Comparison of ENCODE assay signal across 13 cellular contexts in the genomic region with DNA sequence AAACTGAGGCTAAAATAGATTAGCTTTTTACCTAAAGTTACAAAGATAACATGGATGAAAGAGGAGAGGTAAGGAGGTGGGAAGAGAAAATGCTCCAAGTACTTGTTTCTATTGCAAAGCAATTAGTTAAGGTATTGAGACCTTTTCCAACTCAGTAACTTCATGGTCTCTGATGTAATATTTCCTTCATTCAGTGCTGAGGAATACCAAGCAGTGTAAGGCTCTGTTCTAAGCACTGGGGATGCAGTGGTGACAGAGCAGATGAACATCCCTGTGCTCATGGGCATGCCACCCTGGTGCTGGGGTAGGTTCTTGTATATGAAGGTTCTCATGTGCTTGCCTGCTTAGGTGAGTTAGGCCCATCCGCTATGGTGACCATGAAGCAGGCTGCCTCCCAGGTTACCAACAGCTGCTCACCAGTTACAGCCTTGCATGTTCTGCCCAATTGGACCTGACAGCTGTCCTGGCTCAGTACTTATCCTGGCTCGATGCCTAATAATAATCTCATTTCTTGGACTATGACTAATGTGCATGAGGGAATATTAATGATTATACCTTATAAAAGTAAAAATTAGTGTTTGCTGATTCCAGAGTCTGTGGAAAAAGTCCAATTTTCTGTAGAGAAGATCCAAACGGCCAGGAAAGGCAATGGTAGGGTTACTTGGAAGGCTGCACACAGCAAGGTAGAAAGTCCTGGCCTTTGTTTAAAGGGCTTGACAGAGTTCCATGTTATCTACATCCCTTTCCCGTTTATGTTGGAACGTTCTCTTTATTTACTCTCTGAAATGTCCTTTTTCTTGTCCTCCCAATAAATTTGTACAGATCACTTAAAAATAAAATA. TPM values are rescaled to one million over a fixed set of nuclear protein-coding genes. Genes with fewer than 3 reads are reported as not detected.
DNase-seq lines count a peak whose midpoint lies in the region; ATAC-seq and TF ChIP-seq lines count a peak whose summit lies in the region.
"Had no signal": no experiment of that assay in that cellular context is flagged by ENCODE, and none has a peak within 500 bp of the region (broad histone marks: within the 10 kb centered on the region; RNA-seq: fewer than 3 reads in every experiment).

No MANE protein-coding gene starts in this region.

- no peak for TF ChIP-seq POLR2A in prostate gland (IDR thresholded peaks at IDR 0.05)

- no peaks in the 10 kb centered on the region for H3K36me3 Mint-ChIP-seq in activated T-cell treated with anti-CD3 and anti-CD28 coated beads, Interleukin-2, amount 50 U/mL, for 24 hours (ENCODE audit: low read depth)

- no peaks in the 10 kb centered on the region for H3K36me3 ChIP-seq in ascending aorta
- no peaks in the 10 kb centered on the region for H3K36me3 ChIP-seq in left ventricle myocardium inferior
- H3K36me3 ChIP-seq in prostate gland, result no peaks in the 10 kb centered on the region

- H3K27me3 Mint-ChIP-seq in activated T-cell treated with anti-CD3 and anti-CD28 coated beads, Interleukin-2, amount 50 U/mL, for 24 hours, result no peaks in the 10 kb centered on the region
- H3K27me3 Mint-ChIP-seq: central memory CD8-positive, alpha-beta T cell had no signal

- H3K9me3 ChIP-seq in AG04450 (ENCODE audit: control insufficient read depth, insufficient read depth, low read length) (no peaks in the 10 kb centered on the region), ascending aorta (no peaks in the 10 kb centered on the region), left ventricle myocardium inferior (replicated peaks) (no peaks in the 10 kb centered on the region), prostate gland (no peaks in the 10 kb centered on the region)

- no peak for ATAC-seq in HG02798 (IDR thresholded peaks at IDR 0.05; ENCODE audit: poor library complexity, unreplicated experiment)

- POLR2A ChIA-PET in AG04450 (lab: Yijun Ruan, JAX), result interaction anchor here (1.0 to 1.7 kb wide), 3 partner anchors 15 to 56 kb away, joined by 3 to 5 read pairs (median 3); no protein-coding TSS in a partner anchor

- no peak overlapping the region for H3K27ac Mint-ChIP-seq in activated T-cell treated with anti-CD3 and anti-CD28 coated beads, Interleukin-2, amount 50 U/mL, for 24 hours

- H3K27ac ChIP-seq in AG04450 (ENCODE audit: low read depth, low read length) (peak overlapping the region; percentile 97), ascending aorta (peak overlapping the region; percentile 6 to 45), left ventricle myocardium inferior (replicated peaks) (peak overlapping the region; percentile 74), prostate gland (peak overlapping the region; percentile 62 to 80)

- no peaks in the 10 kb centered on the region for H3K27me3 ChIP-seq in AG04450 (ENCODE audit: control insufficient read depth, insufficient read depth, low read length)
- H3K27me3 ChIP-seq in ascending aorta, result no peaks in the 10 kb centered on the region
- no peaks in the 10 kb centered on the region for H3K27me3 ChIP-seq in left ventricle myocardium inferior (ENCODE audit: low read depth)
- no peaks in the 10 kb centered on the region for H3K27me3 ChIP-seq in prostate gland (replicated peaks; ENCODE audit: insufficient read depth)

- intact Hi-C loops in ascending aorta (cut with DNase I), result no loop called here
- intact Hi-C loops in left ventricle myocardium inferior (cut with micrococcal nuclease), result no loop called here
- intact Hi-C loops in prostate gland (cut with DNase I), result no loop called here

- H3K4me3 Mint-ChIP-seq in activated T-cell treated with anti-CD3 and anti-CD28 coated beads, Interleukin-2, amount 50 U/mL, for 24 hours, result no peak overlapping the region
- H3K4me3 Mint-ChIP-seq: central memory CD8-positive, alpha-beta T cell had no signal

- no peaks in the 10 kb centered on the region for H3K9me3 Mint-ChIP-seq in activated T-cell treated with anti-CD3 and anti-CD28 coated beads, Interleukin-2, amount 50 U/mL, for 24 hours
- H3K9me3 Mint-ChIP-seq: central memory CD8-positive, alpha-beta T cell had no signal

- no peak for TF ChIP-seq CTCF in AG04450 (IDR thresholded peaks at IDR 0.05; ENCODE audit: low read depth, low read length)
- TF ChIP-seq CTCF in ascending aorta (IDR thresholded peaks at IDR 0.05), result no peak
- no peak for TF ChIP-seq CTCF in left ventricle myocardium inferior (IDR thresholded peaks at IDR 0.05; ENCODE audit: borderline replicate concordance)
- TF ChIP-seq CTCF in prostate gland (IDR thresholded peaks at IDR 0.05), result no peak

- H3K4me1 Mint-ChIP-seq in activated T-cell treated with anti-CD3 and anti-CD28 coated beads, Interleukin-2, amount 50 U/mL, for 24 hours (ENCODE audit: low read depth), result peaks cover 28% of the 10 kb centered on the region

- no peak overlapping the region for H3K4me3 ChIP-seq in AG04450 (ENCODE audit: low read depth, low read length)
- H3K4me3 ChIP-seq in ascending aorta, result no peak overlapping the region
- no peak overlapping the region for H3K4me3 ChIP-seq in left ventricle myocardium inferior
- H3K4me3 ChIP-seq in prostate gland, result no peak overlapping the region

- H3K4me1 ChIP-seq in ascending aorta (peaks cover 18 to 74% of the 10 kb centered on the region in 2 donors), left ventricle myocardium inferior (peaks cover 99% of the 10 kb centered on the region), prostate gland (replicated peaks) (peaks cover 33% of the 10 kb centered on the region)

- no peak for DNase-seq in AG04450 (ENCODE audit: low read depth, low spot score)
- DNase-seq in ascending aorta (ENCODE audit: low spot score in 2 of 2), result no peak
- no peak for DNase-seq in left ventricle myocardium inferior
- DNase-seq in prostate gland (ENCODE audit: low spot score), result peak; percentile 34
- no peak for DNase-seq in T1000 (lab: John Stamatoyannopoulos, UW)
- DNase-seq in activated T-cell treated with anti-CD3 and anti-CD28 coated beads, Interleukin-2, amount 50 U/mL, for 24 hours, result no peak
- no peak for DNase-seq in anterior cingulate cortex (lab: John Stamatoyannopoulos, UW)
- DNase-seq: activated CD4-positive, alpha-beta T cell treated with anti-CD3 and anti-CD28 coated beads, Interleukin-2, amount 50 U/mL, for 1 hour; activated effector memory CD4-positive, alpha-beta T cell treated with anti-CD3 and anti-CD28 coated beads, Interleukin-2, amount 50 U/mL, for 16 hours; NCI-H187 treated with DMSO at 0.1 percent for 48 hours; T-helper 1 cell had no signal

- CTCF ChIA-PET in AG04450 (lab: Charles Lee), result interaction anchor here (0.6 kb wide), 1 partner anchor 12 kb away, joined by 5 read pairs; no protein-coding TSS in a partner anchor

- 24% methylated on average over 5 of the region's 5 CpGs for WGBS in prostate gland

RNA-seq across cellular contexts. Expression of gene LATS2, which starts 48.3 kb away (rescaled TPM):
- 19.3 and 21.7 TPM in 2 replicates for polyA plus RNA-seq in AG04450 (2011; rRNA removed)
- 31.4 and 33.0 TPM in 2 replicates for polyA minus RNA-seq in AG04450 (2011; rRNA and poly(A)+ RNA removed)
- total RNA-seq in ascending aorta, result 49.0 TPM
- total RNA-seq in left ventricle myocardium inferior, result 20.2 TPM
- 10 to 100 TPM; 22.0 to 27.4 TPM for total RNA-seq in prostate gland

Comparison
In these comparisons a context has a peak if more than half of its experiments do, and no peak if none do; other contexts are left out.
1. H3K27ac ChIP-seq: peak in every context shown above with its lines; median percentile 97 in AG04450; 74 in left ventricle myocardium inferior; 71 in prostate gland; 26 in ascending aorta.